Comparison of ENCODE assay signal across 10 cellular contexts in the genomic region with DNA sequence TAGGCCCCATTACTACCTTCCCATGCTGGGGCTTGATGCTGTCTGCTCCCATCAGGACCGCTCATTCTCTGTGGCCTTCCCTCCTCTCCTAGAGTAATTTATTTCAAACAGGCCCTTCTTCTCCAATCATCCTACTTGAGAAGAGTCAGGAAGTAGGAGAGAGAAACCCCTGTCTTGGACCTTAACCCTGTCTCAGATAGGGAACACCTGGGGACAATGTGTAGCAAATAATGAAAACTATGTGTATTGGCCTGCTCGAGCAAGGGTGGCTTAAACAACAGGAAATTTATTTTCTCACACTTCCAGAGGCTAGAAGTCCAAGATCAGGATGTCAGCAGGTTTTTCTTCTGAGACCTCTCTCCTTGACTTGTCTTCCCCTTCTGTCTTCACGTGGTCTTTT.
"Had no signal": no experiment of that assay in that cellular context is flagged by ENCODE, and none has a peak within 500 bp of the region (broad histone marks: within the 10 kb centered on the region; RNA-seq: fewer than 3 reads in every experiment).

No MANE protein-coding gene starts in this region.

- H3K4me2 ChIP-seq: GM23338 had no signal

- H3K27ac ChIP-seq: HL-60 had no signal

- FAIRE-seq: H1, H54, HepG2, K562 had no signal

- ATAC-seq: GM23338, HepG2, K562 had no signal

- H3K4me3 ChIP-seq: GM23338, K562 had no signal

- DNase-seq: H9, HCEC 1CT, IMR-90, KG1 had no signal
